Comparison of ENCODE assay signal across 8 cellular contexts in genomic region chr22:20436309-20437252, GRCh38. TPM values are rescaled to one million over a fixed set of nuclear protein-coding genes. Genes with fewer than 3 reads are reported as not detected.
DNase-seq lines count a peak whose midpoint lies in the region; ATAC-seq and TF ChIP-seq lines count a peak whose summit lies in the region.

No MANE protein-coding gene starts in this region.

- H3K4ac ChIP-seq in trophoblast cell (ENCODE audit: low read depth, low read length): no peak overlapping the region

- peaks cover 13% of the 10 kb centered on the region for H3K79me2 ChIP-seq in trophoblast cell (ENCODE audit: control insufficient read depth, insufficient read depth, low read length, poor library complexity)

- no peak overlapping the region for H2AFZ ChIP-seq in trophoblast cell (ENCODE audit: insufficient read depth, low read length, poor library complexity)

- no peaks in the 10 kb centered on the region for H3K36me3 Mint-ChIP-seq in T-helper 1 cell treated with Interleukin-12 subunit alpha and Interleukin-12 subunit beta and Interleukin-4 antibody, amounts not matched to agents 30 μg/mL and 1 μg/mL, for 36 hours (ENCODE audit: low read depth)

- ATAC-seq in HG02981 (IDR thresholded peaks at IDR 0.05; ENCODE audit: unreplicated experiment): no peak

- H2AK5ac ChIP-seq in trophoblast cell (ENCODE audit: low read length): peak overlapping the region; percentile 32

- H3K36me3 ChIP-seq in trophoblast cell (ENCODE audit: control insufficient read depth in 1 of 2, insufficient read depth in 2 of 2, low read length in 2 of 2): peaks cover 0 to 5% of the 10 kb centered on the region in 2 experiments

- peak overlapping the region; percentile 84 for H3K4me3 ChIP-seq in trophoblast cell (ENCODE audit: low read depth, low read length)

- H3K4me1 Mint-ChIP-seq in T-helper 1 cell treated with Interleukin-12 subunit alpha and Interleukin-12 subunit beta and Interleukin-4 antibody, amounts not matched to agents 30 μg/mL and 1 μg/mL, for 36 hours (ENCODE audit: low read depth): peaks cover 11% of the 10 kb centered on the region

- peak overlapping the region; percentile 52 for H3K4me3 Mint-ChIP-seq in T-helper 1 cell treated with Interleukin-12 subunit alpha and Interleukin-12 subunit beta and Interleukin-4 antibody, amounts not matched to agents 30 μg/mL and 1 μg/mL, for 36 hours

- peak overlapping the region; percentile 82 for H3K9ac ChIP-seq in trophoblast cell (ENCODE audit: low read length)

- peaks cover 4% of the 10 kb centered on the region for H3K9me3 ChIP-seq in trophoblast cell (ENCODE audit: insufficient read depth, low read depth, low read length)

- H4K91ac ChIP-seq in trophoblast cell (ENCODE audit: low read depth, low read length): peak overlapping the region; percentile 11

- peak overlapping the region; percentile 79 for H3K27ac ChIP-seq in VCaP
- no peak overlapping the region for H3K27ac ChIP-seq in trophoblast cell (ENCODE audit: low read depth, low read length)

- TF ChIP-seq CTCF in VCaP (conservative IDR thresholded peaks at IDR 0.05): no peak

- H2BK5ac ChIP-seq in trophoblast cell (ENCODE audit: low read depth, low read length, poor library complexity): no peak overlapping the region

- peaks cover 69% of the 10 kb centered on the region for H3K27me3 Mint-ChIP-seq in T-helper 1 cell treated with Interleukin-12 subunit alpha and Interleukin-12 subunit beta and Interleukin-4 antibody, amounts not matched to agents 30 μg/mL and 1 μg/mL, for 36 hours (ENCODE audit: low read depth)

- no peaks in the 10 kb centered on the region for H3K9me3 Mint-ChIP-seq in T-helper 1 cell treated with Interleukin-12 subunit alpha and Interleukin-12 subunit beta and Interleukin-4 antibody, amounts not matched to agents 30 μg/mL and 1 μg/mL, for 36 hours

- H3K27ac Mint-ChIP-seq in T-helper 1 cell treated with Interleukin-12 subunit alpha and Interleukin-12 subunit beta and Interleukin-4 antibody, amounts not matched to agents 30 μg/mL and 1 μg/mL, for 36 hours: peak overlapping the region; percentile 42

- peak overlapping the region; percentile 50 for H3K18ac ChIP-seq in trophoblast cell (ENCODE audit: low read length)

- no peak overlapping the region for H2BK12ac ChIP-seq in trophoblast cell (ENCODE audit: low read length)

- peak overlapping the region; percentile 77 for H3K4me2 ChIP-seq in trophoblast cell (ENCODE audit: low read length)

- no peak for DNase-seq in T-helper 1 cell
- peak; percentile 57 for DNase-seq in glomerular visceral epithelial cell (ENCODE audit: extremely low spot score)
- DNase-seq in trophoblast cell: peak in 1 of 2 donors; percentile 51
- no peak for DNase-seq in putamen (ENCODE audit: low spot score)
- DNase-seq in NCI-H526 (lab: John Stamatoyannopoulos, UW): no peak

- H2BK120ac ChIP-seq in trophoblast cell (ENCODE audit: insufficient read depth, low read length, poor library complexity): peak overlapping the region; percentile 49

- WGBS in trophoblast cell (ENCODE audit: extremely low coverage, insufficient coverage, insufficient read length): no CpG with 5 or more reads among the region's 89 CpGs

- H3K23ac ChIP-seq in trophoblast cell (ENCODE audit: low read length): no peak overlapping the region

- peak overlapping the region; percentile 26 for H4K8ac ChIP-seq in trophoblast cell (ENCODE audit: low read depth, low read length)

- H3K4me1 ChIP-seq in trophoblast cell (ENCODE audit: control insufficient read depth in 1 of 2, insufficient read depth in 2 of 2, low read length in 2 of 2): peaks cover 9 to 23% of the 10 kb centered on the region in 2 experiments

- no peak overlapping the region for H4K12ac ChIP-seq in trophoblast cell (ENCODE audit: low read depth, low read length)

- peaks cover 9% of the 10 kb centered on the region for H3K27me3 ChIP-seq in trophoblast cell (ENCODE audit: insufficient read depth, low read length)

- H3K14ac ChIP-seq in trophoblast cell (ENCODE audit: low read length): peak overlapping the region; percentile 63

- H3K79me1 ChIP-seq in trophoblast cell (ENCODE audit: low read length): peaks cover 22% of the 10 kb centered on the region

RNA-seq across cellular contexts. Expression of gene SCARF2, which starts 1.0 kb away (rescaled TPM):
- 11.7 and 12.2 TPM in 2 replicates for polyA plus RNA-seq in trophoblast cell (2013)

RNA-seq across cellular contexts. Expression of gene ZNF74, which starts 42.6 kb away (rescaled TPM):
- polyA plus RNA-seq in trophoblast cell (2013): 7.3 and 7.6 TPM in 2 replicates

RNA-seq across cellular contexts. Expression of gene KLHL22, which starts 59.0 kb away (rescaled TPM):
- 9.3 and 10.9 TPM in 2 replicates for polyA plus RNA-seq in trophoblast cell (2013)
